Comparison of ENCODE assay signal across 38 cellular contexts in genomic region chr18:31503011-31503410, GRCh38. TPM values are rescaled to one million over a fixed set of nuclear protein-coding genes. Genes with fewer than 3 reads are reported as not detected.
"Had no signal": no experiment of that assay in that cellular context is flagged by ENCODE, and none has a peak within 500 bp of the region (broad histone marks: within the 10 kb centered on the region; RNA-seq: fewer than 3 reads in every experiment).

No MANE protein-coding gene starts in this region.

- H3K4me3 ChIP-seq: MG63 had no signal

- DNase-seq: Kasumi-1, MG63, MM.1S, MV-4-11, NCI-H1048, NCI-H1092, NCI-H1092 treated with DMSO at 0.1 percent for 48 hours, NCI-H1105, NCI-H1105 treated with DMSO at 0.1 percent for 48 hours, NCI-H1417, NCI-H1417 treated with DMSO at 0.1 percent for 48 hours, NCI-H1436, NCI-H1436 treated with DMSO at 0.1 percent for 48 hours, NCI-H146, NCI-H1694, NCI-H1694 treated with DMSO at 0.1 percent for 48 hours, NCI-H187, NCI-H187 treated with DMSO at 0.1 percent for 48 hours, NCI-H1930, NCI-H2029, NCI-H2029 treated with DMSO at 0.1 percent for 48 hours, NCI-H2081, NCI-H2081 treated with DMSO at 0.1 percent for 48 hours, NCI-H2107, NCI-H2171, NCI-H2171 treated with DMSO at 0.1 percent for 48 hours, NCI-H2227 treated with DMSO at 0.1 percent for 48 hours, NCI-H226, NCI-H345, NCI-H446, NCI-H446 treated with DMSO at 0.1 percent for 48 hours, NCI-H510A, NCI-H510A treated with DMSO at 0.1 percent for 48 hours, NCI-H524, NCI-H524 treated with DMSO at 0.1 percent for 48 hours had no signal

- H3K9me3 ChIP-seq: MG63 had no signal

- H3K36me3 ChIP-seq: MG63 had no signal

- H3K27me3 ChIP-seq: MG63 had no signal

RNA-seq across cellular contexts. Expression of gene DSG3, which starts 55.5 kb away (rescaled TPM):
- total RNA-seq: LHCN-M2, M059J, NCI-H460 had no signal
